In genomic region chr7:114309729-114310128, GRCh38 we compare ENCODE assay signal across 23 cellular contexts.
"Had no signal": no experiment of that assay in that cellular context is flagged by ENCODE, and none has a peak within 500 bp of the region (broad histone marks: within the 10 kb centered on the region; RNA-seq: fewer than 3 reads in every experiment).

No MANE protein-coding gene starts in this region.

- H3K36me3 ChIP-seq: colonic mucosa, esophagus squamous epithelium, gastrocnemius medialis, heart right ventricle, left lung, lower lobe of right lung had no signal

- H3K4me1 ChIP-seq: colonic mucosa, esophagus squamous epithelium, heart right ventricle, left lung, lower lobe of right lung had no signal

- H3K9me3 ChIP-seq: colonic mucosa, esophagus squamous epithelium, gastrocnemius medialis, heart right ventricle, left lung, lower lobe of right lung, mucosa of descending colon had no signal

- H3K4me3 ChIP-seq: colonic mucosa, esophagus squamous epithelium, gastrocnemius medialis, heart right ventricle, left lung, lower lobe of right lung, mucosa of descending colon had no signal

- H3K27me3 ChIP-seq: colonic mucosa, esophagus squamous epithelium, gastrocnemius medialis, heart right ventricle, left lung had no signal

- ATAC-seq: effector memory CD8-positive, alpha-beta T cell; esophagus mucosa; gastrocnemius medialis; heart right ventricle; left cardiac atrium; left ventricle myocardium superior; mucosa of descending colon had no signal

- DNase-seq: colonic mucosa; cortex of kidney; effector CD8-positive, alpha-beta T cell; effector memory CD8-positive, alpha-beta T cell; endodermal cell; erythroblast; esophagus squamous epithelium; foreskin fibroblast; foreskin melanocyte; gastrocnemius medialis; glutamatergic neuron; head of caudate nucleus; heart right ventricle; hippocampal formation; left cardiac atrium; left lung; left ventricle myocardium superior; lower lobe of right lung; mesenchymal stem cell; mucosa of descending colon; naive B cell had no signal

- H3K27ac ChIP-seq: colonic mucosa, epithelial cell of prostate, esophagus squamous epithelium, gastrocnemius medialis, heart right ventricle, lower lobe of right lung had no signal
